ENCODE assay signal across 18 cellular contexts in the genomic region with DNA sequence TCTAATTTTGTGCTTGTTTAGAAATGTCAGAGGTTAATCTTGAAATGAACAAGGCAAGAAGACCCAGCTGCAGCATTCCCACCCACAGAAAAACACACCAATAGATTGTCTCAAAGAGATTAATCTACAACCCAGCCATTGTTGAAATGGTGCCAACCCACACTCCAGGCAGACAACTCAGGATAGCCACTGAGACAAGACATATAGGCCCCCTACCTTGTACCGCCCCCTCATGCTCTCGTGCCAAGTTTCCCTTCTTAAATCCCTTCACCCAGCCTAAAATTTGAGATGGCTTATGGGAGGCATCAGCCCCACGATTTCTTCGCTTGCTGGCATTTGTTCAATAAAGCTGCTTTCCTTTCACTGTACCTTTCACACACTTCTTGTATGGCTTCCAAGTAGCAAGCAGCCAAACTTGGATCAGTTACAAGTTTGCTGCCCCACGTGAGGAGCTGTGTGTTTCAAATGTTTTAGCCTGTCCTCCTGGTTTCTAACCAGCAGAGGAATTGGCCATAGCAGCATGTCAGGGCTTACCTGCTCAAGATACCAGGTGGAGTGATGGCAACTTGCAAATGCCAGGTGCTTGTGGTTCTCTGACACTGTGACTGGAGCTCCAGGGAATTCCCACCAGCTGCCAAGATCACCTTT.
DNase-seq lines count a peak whose midpoint lies in the region; ATAC-seq and TF ChIP-seq lines count a peak whose summit lies in the region.
"Had no signal": no experiment of that assay in that cellular context is flagged by ENCODE, and none has a peak within 500 bp of the region (broad histone marks: within the 10 kb centered on the region; RNA-seq: fewer than 3 reads in every experiment).

No MANE protein-coding gene starts in this region.

- H3K27ac ChIP-seq in A673 (ENCODE audit: low read depth, low read length, poor library complexity, severe bottlenecking), result no peak overlapping the region
- H3K27ac ChIP-seq in RWPE1, result no peak overlapping the region
- H3K27ac ChIP-seq: colonic mucosa, upper lobe of left lung had no signal

- POLR2A ChIA-PET in A673 (lab: Charles Lee; ENCODE audit: low non-redundant PET), result interaction anchor here (0.6 to 0.7 kb wide), 2 partner anchors 20 to 1230 kb away, joined by 3 to 4 read pairs; no protein-coding TSS in a partner anchor
- POLR2A ChIA-PET in RWPE1 (lab: Yijun Ruan, JAX; ENCODE audit: low non-redundant PET), result no interaction called here

- no peaks in the 10 kb centered on the region for H3K36me3 ChIP-seq in A673 (ENCODE audit: insufficient read depth, low read length, poor library complexity, severe bottlenecking)
- H3K36me3 ChIP-seq: colonic mucosa, upper lobe of left lung had no signal

- BruUV-seq in A673 (replicated peaks; lab: Mats Ljungman, UMichigan), result no TSS peak

- no peaks in the 10 kb centered on the region for H3K9me3 ChIP-seq in A673 (ENCODE audit: low read depth, low read length, poor library complexity, severe bottlenecking)
- H3K9me3 ChIP-seq: colonic mucosa, upper lobe of left lung had no signal

- CTCF ChIA-PET in A673 (lab: Charles Lee) (no interaction called here), RWPE1 (lab: Yijun Ruan, JAX) (no interaction called here)

- H3K4me1 ChIP-seq in A673 (ENCODE audit: insufficient read depth, low read length, poor library complexity, severe bottlenecking), result peaks cover 18% of the 10 kb centered on the region
- H3K4me1 ChIP-seq: colonic mucosa, upper lobe of left lung had no signal

- DNase-seq in A673 (ENCODE audit: low spot score) (peak; percentile 80), NCI-H446 treated with DMSO at 0.1 percent for 48 hours (lab: John Stamatoyannopoulos, UW) (peak; percentile 11), epithelial cell of proximal tubule (ENCODE audit: low read depth) (peak; percentile 23), non-pigmented ciliary epithelial cell (ENCODE audit: low read depth) (peak; percentile 0), hippocampal formation (lab: John Stamatoyannopoulos, UW) (no peak), NCI-H1694 treated with DMSO at 0.1 percent for 48 hours (lab: John Stamatoyannopoulos, UW) (no peak), RWPE1 (ENCODE audit: low spot score) (no peak)
- no peak for DNase-seq in stimulated activated naive CD8-positive, alpha-beta T cell treated with anti-CD3 and anti-CD28 coated beads, Interleukin-15, Interleukin-2, amounts not matched to agents 100 U/mL and 50 U/mL, for 24 hours
- DNase-seq: CD4-positive, alpha-beta memory T cell; colonic mucosa; HFFc6; naive B cell; NCI-H187; NCI-H510A treated with DMSO at 0.1 percent for 48 hours; SIG-M5; stimulated activated CD4-positive, alpha-beta T cell treated with anti-CD3 and anti-CD28 coated beads, Interleukin-12 subunit alpha, Interleukin-12 subunit beta, amount 100 ng/mL, for 4 hours; upper lobe of left lung had no signal

- intact Hi-C loops in A673 (cut with micrococcal nuclease; ENCODE audit: unreplicated experiment), result no loop called here

- no peak overlapping the region for H3K4me3 ChIP-seq in A673 (ENCODE audit: low read depth, low read length, poor library complexity, severe bottlenecking)
- peak overlapping the region; percentile 23 for H3K4me3 ChIP-seq in epithelial cell of proximal tubule (ENCODE audit: low read depth, low read length)
- H3K4me3 ChIP-seq: colonic mucosa, lung, upper lobe of left lung had no signal

- ATAC-seq in stimulated activated naive CD8-positive, alpha-beta T cell treated with anti-CD3 and anti-CD28 coated beads, Interleukin-15, Interleukin-2, amounts not matched to agents 100 U/mL and 50 U/mL, for 24 hours, result no peak

- no peak for TF ChIP-seq CTCF in A673 (conservative IDR thresholded peaks at IDR 0.05; ENCODE audit: low read depth, low read length)
- no peak for TF ChIP-seq CTCF in epithelial cell of proximal tubule (conservative IDR thresholded peaks at IDR 0.05; ENCODE audit: low read depth, low read length)
- no peak for TF ChIP-seq CTCF in RWPE1 (conservative IDR thresholded peaks at IDR 0.05; ENCODE audit: low read depth)

- H3K27me3 ChIP-seq in A673 (replicated peaks; ENCODE audit: insufficient read depth, low read depth, low read length, poor library complexity), result no peaks in the 10 kb centered on the region
- H3K27me3 ChIP-seq: colonic mucosa, upper lobe of left lung had no signal

Comparison
In these comparisons a context has a peak if more than half of its experiments do, and no peak if none do; other contexts are left out.
1. DNase-seq: peak in A673 (single experiment), NCI-H446 treated with DMSO at 0.1 percent for 48 hours (single experiment), epithelial cell of proximal tubule (single experiment) and non-pigmented ciliary epithelial cell (single experiment); none in hippocampal formation (0 of 2), stimulated activated naive CD8-positive, alpha-beta T cell treated with anti-CD3 and anti-CD28 coated beads, Interleukin-15, Interleukin-2, amounts not matched to agents 100 U/mL and 50 U/mL, for 24 hours (single experiment), NCI-H1694 treated with DMSO at 0.1 percent for 48 hours (single experiment) and RWPE1 (single experiment).